In the genomic region with DNA sequence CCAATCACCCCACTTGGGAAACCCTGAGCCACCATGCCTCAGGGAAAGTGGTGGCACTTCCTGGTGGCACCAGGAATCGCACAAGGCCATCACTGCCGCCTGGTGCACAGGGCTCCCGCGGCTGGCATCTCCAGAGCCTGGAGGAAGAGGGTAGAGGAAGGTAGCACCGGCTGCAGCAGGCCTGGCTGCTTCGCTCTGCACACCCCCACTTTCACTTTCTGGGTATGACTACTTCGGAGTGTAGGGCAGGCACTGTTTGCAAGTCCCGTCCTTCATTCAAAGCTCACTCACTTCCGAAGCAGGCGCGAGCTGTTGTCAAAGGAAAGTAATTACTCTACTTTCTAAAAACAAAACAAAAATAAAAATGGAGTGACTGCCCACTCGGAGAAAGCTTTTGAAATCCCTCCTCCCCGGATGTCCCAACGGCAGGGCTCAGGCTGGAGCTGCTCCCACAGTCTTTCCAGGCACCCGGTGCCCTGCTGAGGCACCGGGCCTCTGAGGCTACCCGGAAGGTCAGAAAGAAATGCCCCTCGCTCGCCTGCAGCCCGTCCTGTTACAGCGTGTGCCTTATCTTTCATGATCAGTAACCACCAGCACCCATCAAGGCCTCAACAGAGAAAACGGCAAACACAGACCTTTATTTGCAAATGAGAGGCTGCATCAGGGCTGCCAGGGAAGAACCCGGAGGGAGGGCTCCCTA, we compare ENCODE assay signal across 8 cellular contexts. TPM values are rescaled to one million over a fixed set of nuclear protein-coding genes. Genes with fewer than 3 reads are reported as not detected.
DNase-seq lines count a peak whose midpoint lies in the region; ATAC-seq, FAIRE-seq and TF ChIP-seq lines count a peak whose summit lies in the region.

No MANE protein-coding gene starts in this region.

- H3K4me1 ChIP-seq in DOHH2 (ENCODE audit: control insufficient read depth, low read length): peaks cover 29% of the 10 kb centered on the region
- peaks cover 10 to 51% of the 10 kb centered on the region in 2 experiments; a peak in 4 of 5 replicates for H3K4me1 ChIP-seq in K562 (replicated peaks in 1 of 2; ENCODE audit: control insufficient read depth in 2 of 2, insufficient read depth in 2 of 2, low read length in 2 of 2)

- H3K27me3 Mint-ChIP-seq in T-helper 2 cell treated with Interferon-gamma antibody and Interleukin-4, amounts not matched to agents 5 μg/mL and 100 μg/mL, for 36 hours (ENCODE audit: low read depth): peaks cover 19% of the 10 kb centered on the region

- POLR2A ChIA-PET in K562 (lab: Yijun Ruan, JAX): interaction anchor here (0.6 kb wide), 1 partner anchor 61 kb away, joined by 3 read pairs; no protein-coding TSS in a partner anchor

- no TSS peak for BruUV-seq in K562 (replicated peaks; lab: Mats Ljungman, UMichigan)

- FAIRE-seq in K562 (lab: Jason Lieb, UNC): peak; percentile 86

- peak overlapping the region; percentile 93 for H3K4me3 Mint-ChIP-seq in T-helper 2 cell treated with Interferon-gamma antibody and Interleukin-4, amounts not matched to agents 5 μg/mL and 100 μg/mL, for 36 hours

- intact Hi-C loops in K562 (cut with micrococcal nuclease): no loop called here

- H3K4me3 ChIP-seq in DOHH2 (ENCODE audit: low read length): peak overlapping the region; percentile 91
- H3K4me3 ChIP-seq in K562: peak overlapping the region; percentile 75

- H3K4me2 ChIP-seq in DOHH2 (ENCODE audit: low read length): peak overlapping the region; percentile 91
- peak overlapping the region; percentile 77 for H3K4me2 ChIP-seq in K562 (ENCODE audit: insufficient read depth, low read length)

- peak; percentile 76 for DNase-seq in T-helper 2 cell treated with Interferon-gamma antibody and Interleukin-4, amounts not matched to agents 5 μg/mL and 100 μg/mL, for 36 hours (ENCODE audit: low spot score)
- DNase-seq in K562 (ENCODE audit: extremely low read depth in 1 of 4, low spot score in 3 of 4): peak; percentile 51 to 66 (median 64)
- peak; percentile 71 for DNase-seq in kidney tubule cell (ENCODE audit: low spot score)
- peak; percentile 75 for DNase-seq in stimulated activated CD4-positive, alpha-beta T cell treated with anti-CD3 and anti-CD28 coated beads, Interleukin-4, amount 100 ng/mL, for 24 hours
- DNase-seq in cerebellar nuclear complex (lab: John Stamatoyannopoulos, UW): no peak

- WGBS in K562 (ENCODE audit: insufficient coverage, low coverage, missing lambda C conversion rate): 26% methylated on average over 23 of the region's 23 CpGs

- no peaks in the 10 kb centered on the region for H3K9me3 Mint-ChIP-seq in T-helper 2 cell treated with Interferon-gamma antibody and Interleukin-4, amounts not matched to agents 5 μg/mL and 100 μg/mL, for 36 hours

- peaks cover 5% of the 10 kb centered on the region for H3K36me3 Mint-ChIP-seq in T-helper 2 cell treated with Interferon-gamma antibody and Interleukin-4, amounts not matched to agents 5 μg/mL and 100 μg/mL, for 36 hours (ENCODE audit: low read depth)

- H4K20me1 ChIP-seq in DOHH2 (ENCODE audit: control insufficient read depth, insufficient read depth, low read depth, low read length): peaks cover 7% of the 10 kb centered on the region
- peaks cover 15% of the 10 kb centered on the region for H4K20me1 ChIP-seq in K562 (replicated peaks; ENCODE audit: control insufficient read depth, insufficient read depth, low read length)

- H3K9ac ChIP-seq in K562 (ENCODE audit: insufficient read depth in 1 of 2, low read depth in 2 of 2, low read length in 2 of 2): peak overlapping the region; percentile 71 to 84

- peak; percentile 28 for ATAC-seq in HG03175 (IDR thresholded peaks at IDR 0.05; ENCODE audit: unreplicated experiment)
- ATAC-seq in K562: peak; percentile 33
- no peak for ATAC-seq in HG02759 (IDR thresholded peaks at IDR 0.05; ENCODE audit: unreplicated experiment)

- H3K36me3 ChIP-seq in DOHH2 (ENCODE audit: control insufficient read depth, low read length) (peaks cover 7% of the 10 kb centered on the region), K562 (ENCODE audit: control insufficient read depth, insufficient read depth, low read length) (no peaks in the 10 kb centered on the region)

- TF ChIP-seq POLR2A in K562 (conservative IDR thresholded peaks at IDR 0.05): no peak

- in situ Hi-C loops in K562 (cut with MboI): no loop called here

- H2AFZ ChIP-seq in K562 (ENCODE audit: low read depth, low read length): peak overlapping the region; percentile 14; the same call in 1 of the 2 replicates

- no peak for TF ChIP-seq EP300 in K562 (IDR thresholded peaks at IDR 0.05; ENCODE audit: low read length)

- H3K9me3 ChIP-seq in DOHH2 (ENCODE audit: control insufficient read depth, insufficient read depth, low read length) (no peaks in the 10 kb centered on the region), K562 (replicated peaks; ENCODE audit: control insufficient read depth, insufficient read depth, low read depth, low read length) (no peaks in the 10 kb centered on the region)

- H3K79me2 ChIP-seq in DOHH2 (ENCODE audit: control insufficient read depth, low read length) (peaks cover 63% of the 10 kb centered on the region), K562 (ENCODE audit: control insufficient read depth, insufficient read depth, low read length) (peaks cover 53% of the 10 kb centered on the region)

- no peaks in the 10 kb centered on the region for H3K9me2 ChIP-seq in DOHH2 (replicated peaks; ENCODE audit: control insufficient read depth, low read length)

- peak overlapping the region; percentile 97 for H3K27ac Mint-ChIP-seq in T-helper 2 cell treated with Interferon-gamma antibody and Interleukin-4, amounts not matched to agents 5 μg/mL and 100 μg/mL, for 36 hours

- peaks cover 14% of the 10 kb centered on the region for H3K4me1 Mint-ChIP-seq in T-helper 2 cell treated with Interferon-gamma antibody and Interleukin-4, amounts not matched to agents 5 μg/mL and 100 μg/mL, for 36 hours (ENCODE audit: low read depth)

- CTCF ChIA-PET in K562 (lab: Yijun Ruan, JAX; ENCODE audit: low intra/inter-chr PET ratio): no interaction called here

- peaks cover 5% of the 10 kb centered on the region for H3K9me1 ChIP-seq in K562 (ENCODE audit: control insufficient read depth, insufficient read depth, low read length)

- no peak for TF ChIP-seq CTCF in DOHH2 (IDR thresholded peaks at IDR 0.05; ENCODE audit: low read depth, low read length, poor library complexity, severe bottlenecking)
- no peak for TF ChIP-seq CTCF in K562 (IDR thresholded peaks at IDR 0.05 in 2 of 3, conservative IDR thresholded peaks at IDR 0.05 in 1 of 3; ENCODE audit: insufficient read depth in 2 of 3, low read depth in 1 of 3, low read length in 3 of 3)

- peaks cover 18% of the 10 kb centered on the region for H3K27me3 ChIP-seq in DOHH2 (ENCODE audit: control insufficient read depth, low read length)
- peaks cover 17 to 18% of the 10 kb centered on the region in 2 experiments for H3K27me3 ChIP-seq in K562 (ENCODE audit: control insufficient read depth in 2 of 2, insufficient read depth in 2 of 2, low read length in 2 of 2)

- H3F3A ChIP-seq in DOHH2 (ENCODE audit: control insufficient read depth, insufficient read depth): no peaks in the 10 kb centered on the region

- TF ChIP-seq RAD21 in K562 (CRISPR knock-in tag; conservative IDR thresholded peaks at IDR 0.05 in 1 of 2, IDR thresholded peaks at IDR 0.05 in 1 of 2): no peak

- peak overlapping the region; percentile 56; the same call in 1 of the 2 replicates for H3K27ac ChIP-seq in DOHH2 (ENCODE audit: low read depth, low read length)
- peak overlapping the region; percentile 85 for H3K27ac ChIP-seq in K562 (ENCODE audit: extremely low read depth, low read depth, low read length)

TF ChIP-seq in K562, 482 proteins besides CTCF, POLR2A, EP300 and RAD21 (continues in another document):
- TF ChIP-seq KLF6 (CRISPR knock-in tag; IDR thresholded peaks at IDR 0.05; ENCODE audit: borderline replicate concordance): no peak
- TF ChIP-seq LARP7 (IDR thresholded peaks at IDR 0.05): no peak
- TF ChIP-seq ETV1 (tag; conservative IDR thresholded peaks at IDR 0.05; ENCODE audit: low read depth): peak; percentile 31; the same call in 1 of the 2 replicates

RNA-seq across cellular contexts. Expression of gene BRD3, which starts 2.0 kb away (rescaled TPM):
- 18.5 and 32.2 TPM in 2 replicates for total RNA-seq in K562 (2011; cell fraction: chromatin; rRNA removed; ENCODE audit: low replicate concordance)
- total RNA-seq in K562 (2011; cell fraction: nucleolus; rRNA removed): 19.6 and 19.7 TPM in 2 replicates
- 11.3 and 13.2 TPM in 2 replicates for total RNA-seq in K562 (2011; cell fraction: nucleoplasm; rRNA removed)
- total RNA-seq in K562 (2014; rRNA removed) (10.9 and 13.4 TPM in 2 replicates), K562 (2014; rRNA removed; fragmentation: Illumina TruSeq; extraction: Trizol) (2.8 and 3.5 TPM in 2 replicates), K562 (2015; rRNA removed; fragmentation: Illumina TruSeq; extraction: Trizol) (4.2 and 5.9 TPM in 2 replicates), K562 (2021) (37.1 and 38.1 TPM in 2 replicates)
- polyA plus RNA-seq in K562 (2011; rRNA removed) (4.0 and 4.9 TPM in 2 replicates), K562 (2014; fragmentation: Illumina TruSeq; extraction: Trizol) (7.1 and 11.4 TPM in 2 replicates), K562 (2014; fragmentation: Nextera tagmentation; extraction: Ambion mirVana) (1 to 10 TPM in 1 of 2 experiments, under 1 TPM in 1; 0.82 to 3.1 TPM), K562 (2014; rRNA removed) (8.5 and 8.8 TPM in 2 replicates)
- polyA plus RNA-seq in K562 (2011; cell fraction: cytosol; rRNA removed): 3.6 and 8.4 TPM in 2 replicates
- 9.8 and 12.8 TPM in 2 replicates for polyA plus RNA-seq in K562 (2011; cell fraction: nucleus; rRNA removed)
- 13.7 and 16.2 TPM in 2 replicates for polyA plus RNA-seq in K562 (2012)
- 5.2 and 5.5 TPM in 2 replicates for polyA minus RNA-seq in K562 (2011; rRNA and poly(A)+ RNA removed)
- polyA minus RNA-seq in K562 (2011; cell fraction: cytosol; rRNA and poly(A)+ RNA removed): 22.5 and 23.8 TPM in 2 replicates
- 8.8 and 10.9 TPM in 2 replicates for polyA minus RNA-seq in K562 (2011; cell fraction: nucleus; rRNA and poly(A)+ RNA removed)

RNA-seq across cellular contexts. Expression of gene BRD3OS, which starts 40.6 kb away (rescaled TPM):
- total RNA-seq in K562 (2011; cell fraction: chromatin; rRNA removed; ENCODE audit: low replicate concordance): 5.2 and 12.0 TPM in 2 replicates
- 5.4 and 7.3 TPM in 2 replicates for total RNA-seq in K562 (2011; cell fraction: nucleolus; rRNA removed)
- total RNA-seq in K562 (2011; cell fraction: nucleoplasm; rRNA removed): 7.1 and 8.9 TPM in 2 replicates
- total RNA-seq in K562 (2014; rRNA removed) (7.5 and 10.3 TPM in 2 replicates), K562 (2014; rRNA removed; fragmentation: Illumina TruSeq; extraction: Trizol) (4.8 and 4.9 TPM in 2 replicates), K562 (2015; rRNA removed; fragmentation: Illumina TruSeq; extraction: Trizol) (3.1 and 3.4 TPM in 2 replicates), K562 (2021) (8.7 and 9.2 TPM in 2 replicates)
- polyA plus RNA-seq in K562 (2011; rRNA removed) (4.1 and 5.9 TPM in 2 replicates), K562 (2014; fragmentation: Illumina TruSeq; extraction: Trizol) (7.9 and 8.6 TPM in 2 replicates), K562 (2014; fragmentation: Nextera tagmentation; extraction: Ambion mirVana) (1 to 10 TPM; 1.1 to 1.7 TPM), K562 (2014; rRNA removed) (6.4 and 10.3 TPM in 2 replicates)
- 4.6 and 5.2 TPM in 2 replicates for polyA plus RNA-seq in K562 (2011; cell fraction: cytosol; rRNA removed)
- polyA plus RNA-seq in K562 (2011; cell fraction: nucleus; rRNA removed): 4.3 and 6.5 TPM in 2 replicates
- polyA plus RNA-seq in K562 (2012): 5.6 and 8.1 TPM in 2 replicates
- polyA minus RNA-seq in K562 (2011; rRNA and poly(A)+ RNA removed): 2.5 and 3.2 TPM in 2 replicates
- polyA minus RNA-seq in K562 (2011; cell fraction: cytosol; rRNA and poly(A)+ RNA removed): 4.4 and 7.0 TPM in 2 replicates
- 4.0 and 4.4 TPM in 2 replicates for polyA minus RNA-seq in K562 (2011; cell fraction: nucleus; rRNA and poly(A)+ RNA removed)

Comparison
In these comparisons a context has a peak if more than half of its experiments do, and no peak if none do; other contexts are left out.
1. DNase-seq: peak in T-helper 2 cell treated with Interferon-gamma antibody and Interleukin-4, amounts not matched to agents 5 μg/mL and 100 μg/mL, for 36 hours (single experiment), K562 (4 of 4), kidney tubule cell (single experiment) and stimulated activated CD4-positive, alpha-beta T cell treated with anti-CD3 and anti-CD28 coated beads, Interleukin-4, amount 100 ng/mL, for 24 hours (single experiment); none in cerebellar nuclear complex (0 of 2).